36 cellular contexts compared by ENCODE assay signal in the genomic region with DNA sequence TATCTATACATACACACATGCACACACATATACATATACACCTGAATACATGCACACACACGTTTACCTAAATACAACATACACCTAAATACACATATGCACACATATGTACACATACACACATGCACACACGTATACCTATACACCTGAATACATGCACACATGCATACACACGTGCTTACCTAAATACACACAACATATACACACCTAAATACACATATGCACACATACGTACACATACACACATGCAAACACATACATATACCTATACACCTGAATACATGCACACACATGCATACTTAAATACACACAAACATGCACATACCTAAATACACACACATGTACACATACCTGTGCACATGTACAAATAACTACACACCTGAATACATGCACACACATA.
"Had no signal": no experiment of that assay in that cellular context is flagged by ENCODE, and none has a peak within 500 bp of the region (broad histone marks: within the 10 kb centered on the region; RNA-seq: fewer than 3 reads in every experiment).

No MANE protein-coding gene starts in this region.

- H3K36me3 Mint-ChIP-seq: activated CD4-positive, alpha-beta memory T cell treated with anti-CD3 and anti-CD28 coated beads for 36 hours; activated naive CD4-positive, alpha-beta T cell treated with anti-CD3 and anti-CD28 coated beads, Interleukin-2, amount 10 ng/mL, durations not matched to agents 7 days and 5 days; activated naive CD8-positive, alpha-beta T cell treated with anti-CD3 and anti-CD28 coated beads, Interleukin-2, amount 10 ng/mL, durations not matched to agents 7 days and 5 days had no signal

- H3K36me3 ChIP-seq: cardiac muscle cell had no signal

- H3K27ac Mint-ChIP-seq: activated CD4-positive, alpha-beta memory T cell treated with anti-CD3 and anti-CD28 coated beads for 36 hours; activated CD4-positive, alpha-beta T cell treated with anti-CD3 and anti-CD28 coated beads for 36 hours; activated CD4-positive, alpha-beta T cell treated with anti-CD3 and anti-CD28 coated beads, Interleukin-2, amount 10 ng/mL, durations not matched to agents 7 days and 5 days; activated CD8-positive, alpha-beta T cell treated with anti-CD3 and anti-CD28 coated beads for 36 hours; activated naive CD4-positive, alpha-beta T cell treated with anti-CD3 and anti-CD28 coated beads, Interleukin-2, amount 10 ng/mL, durations not matched to agents 7 days and 5 days; activated naive CD4-positive, alpha-beta T cell treated with anti-CD3 and anti-CD28 coated beads, Interleukin-2, amount 50 U/mL, for 24 hours; activated naive CD8-positive, alpha-beta T cell; activated naive CD8-positive, alpha-beta T cell treated with anti-CD3 and anti-CD28 coated beads, Interleukin-2, amount 10 ng/mL, durations not matched to agents 7 days and 5 days; activated naive CD8-positive, alpha-beta T cell treated with anti-CD3 and anti-CD28 coated beads, Interleukin-2, amount 50 U/mL, for 24 hours; activated T-cell treated with anti-CD3 and anti-CD28 coated beads, Interleukin-2, amount 50 U/mL, for 72 hours; activated T-helper 1 cell treated with anti-CD3 and anti-CD28 coated beads, Interleukin-12 subunit alpha, Interleukin-12 subunit beta, Interleukin-2, Interleukin-4 antibody, amounts not matched to agents 30 ng/mL and 10 ng/mL and 1 ng/mL, durations not matched to agents 14 hours and 24 hours and 36 hours; activated T-helper 17 cell treated with anti-CD3 and anti-CD28 coated beads, Interleukin-2, amount 50 U/mL, for 72 hours; T-helper 1 cell treated with Interleukin-12 subunit alpha and Interleukin-12 subunit beta and Interleukin-4 antibody, amounts not matched to agents 30 μg/mL and 1 μg/mL, for 36 hours; T-helper 2 cell treated with Interferon-gamma antibody and Interleukin-4, amounts not matched to agents 5 μg/mL and 100 μg/mL, for 36 hours had no signal

- H3K4me1 ChIP-seq: ascending aorta had no signal

- H3K4me3 ChIP-seq: ascending aorta, cardiac muscle cell had no signal

- H3K27ac ChIP-seq: ascending aorta, cardiac muscle cell, VCaP had no signal

- ATAC-seq: activated CD4-positive, alpha-beta T cell treated with anti-CD3 and anti-CD28 coated beads for 36 hours; activated CD4-positive, CD25-positive, alpha-beta regulatory T cell treated with anti-CD3 and anti-CD28 coated beads, Interleukin-2, amount 50 U/mL, for 24 hours; activated CD8-positive, alpha-beta T cell treated with anti-CD3 and anti-CD28 coated beads for 36 hours; activated naive CD8-positive, alpha-beta T cell treated with anti-CD3 and anti-CD28 coated beads, Interleukin-2, amount 50 U/mL, for 24 hours; activated T-cell treated with anti-CD3 and anti-CD28 coated beads, Interleukin-2, amount 50 U/mL, for 4 hours; activated T-cell treated with anti-CD3 and anti-CD28 coated beads, Interleukin-2, amount 50 U/mL, for 72 hours; activated T-helper 17 cell treated with anti-CD3 and anti-CD28 coated beads, Interleukin-2, amount 50 U/mL, for 72 hours had no signal

- H3K27me3 Mint-ChIP-seq: activated CD4-positive, alpha-beta memory T cell treated with anti-CD3 and anti-CD28 coated beads for 36 hours; activated CD4-positive, alpha-beta T cell treated with anti-CD3 and anti-CD28 coated beads for 36 hours; activated CD4-positive, alpha-beta T cell treated with anti-CD3 and anti-CD28 coated beads, Interleukin-2, amount 10 ng/mL, durations not matched to agents 7 days and 5 days; activated CD8-positive, alpha-beta T cell treated with anti-CD3 and anti-CD28 coated beads for 36 hours; activated naive CD4-positive, alpha-beta T cell treated with anti-CD3 and anti-CD28 coated beads, Interleukin-2, amount 10 ng/mL, durations not matched to agents 7 days and 5 days; activated naive CD4-positive, alpha-beta T cell treated with anti-CD3 and anti-CD28 coated beads, Interleukin-2, amount 50 U/mL, for 24 hours; activated naive CD8-positive, alpha-beta T cell treated with anti-CD3 and anti-CD28 coated beads, Interleukin-2, amount 10 ng/mL, durations not matched to agents 7 days and 5 days; activated naive CD8-positive, alpha-beta T cell treated with anti-CD3 and anti-CD28 coated beads, Interleukin-2, amount 50 U/mL, for 24 hours; activated T-helper 17 cell treated with anti-CD3 and anti-CD28 coated beads, Interleukin-2, amount 50 U/mL, for 72 hours; brain; central memory CD8-positive, alpha-beta T cell had no signal

- H3K27me3 ChIP-seq: ascending aorta, cardiac muscle cell had no signal

- H3K4me3 Mint-ChIP-seq: activated CD4-positive, alpha-beta memory T cell treated with anti-CD3 and anti-CD28 coated beads for 36 hours; activated CD4-positive, alpha-beta T cell treated with anti-CD3 and anti-CD28 coated beads for 36 hours; activated CD4-positive, alpha-beta T cell treated with anti-CD3 and anti-CD28 coated beads, Interleukin-2, amount 10 ng/mL, durations not matched to agents 7 days and 5 days; activated CD8-positive, alpha-beta T cell treated with anti-CD3 and anti-CD28 coated beads for 36 hours; activated naive CD4-positive, alpha-beta T cell treated with anti-CD3 and anti-CD28 coated beads, Interleukin-2, amount 10 ng/mL, durations not matched to agents 7 days and 5 days; activated naive CD4-positive, alpha-beta T cell treated with anti-CD3 and anti-CD28 coated beads, Interleukin-2, amount 50 U/mL, for 24 hours; activated naive CD8-positive, alpha-beta T cell; activated naive CD8-positive, alpha-beta T cell treated with anti-CD3 and anti-CD28 coated beads, Interleukin-2, amount 10 ng/mL, durations not matched to agents 7 days and 5 days; activated naive CD8-positive, alpha-beta T cell treated with anti-CD3 and anti-CD28 coated beads, Interleukin-2, amount 50 U/mL, for 24 hours; activated T-cell treated with anti-CD3 and anti-CD28 coated beads, Interleukin-2, amount 50 U/mL, for 4 hours; activated T-cell treated with anti-CD3 and anti-CD28 coated beads, Interleukin-2, amount 50 U/mL, for 72 hours; activated T-helper 1 cell treated with anti-CD3 and anti-CD28 coated beads, Interleukin-12 subunit alpha, Interleukin-12 subunit beta, Interleukin-2, Interleukin-4 antibody, amounts not matched to agents 30 ng/mL and 10 ng/mL and 1 ng/mL, durations not matched to agents 14 hours and 24 hours and 36 hours; activated T-helper 17 cell treated with anti-CD3 and anti-CD28 coated beads, Interleukin-2, amount 50 U/mL, for 72 hours; brain; central memory CD8-positive, alpha-beta T cell; T-helper 1 cell treated with Interleukin-12 subunit alpha and Interleukin-12 subunit beta and Interleukin-4 antibody, amounts not matched to agents 30 μg/mL and 1 μg/mL, for 36 hours; T-helper 2 cell treated with Interferon-gamma antibody and Interleukin-4, amounts not matched to agents 5 μg/mL and 100 μg/mL, for 36 hours had no signal

- H3K4me1 Mint-ChIP-seq: activated CD4-positive, alpha-beta T cell treated with anti-CD3 and anti-CD28 coated beads for 36 hours; activated CD4-positive, alpha-beta T cell treated with anti-CD3 and anti-CD28 coated beads, Interleukin-2, amount 10 ng/mL, durations not matched to agents 7 days and 5 days; activated naive CD4-positive, alpha-beta T cell treated with anti-CD3 and anti-CD28 coated beads, Interleukin-2, amount 10 ng/mL, durations not matched to agents 7 days and 5 days; activated naive CD4-positive, alpha-beta T cell treated with anti-CD3 and anti-CD28 coated beads, Interleukin-2, amount 50 U/mL, for 24 hours; activated naive CD8-positive, alpha-beta T cell treated with anti-CD3 and anti-CD28 coated beads, Interleukin-2, amount 10 ng/mL, durations not matched to agents 7 days and 5 days; activated naive CD8-positive, alpha-beta T cell treated with anti-CD3 and anti-CD28 coated beads, Interleukin-2, amount 50 U/mL, for 24 hours; activated T-helper 17 cell treated with anti-CD3 and anti-CD28 coated beads, Interleukin-2, amount 50 U/mL, for 72 hours; central memory CD8-positive, alpha-beta T cell had no signal

- DNase-seq: activated CD4-positive, alpha-beta memory T cell treated with anti-CD3 and anti-CD28 coated beads for 36 hours; activated CD4-positive, alpha-beta T cell treated with anti-CD3 and anti-CD28 coated beads for 1 hour; activated CD4-positive, alpha-beta T cell treated with anti-CD3 and anti-CD28 coated beads for 36 hours; activated CD4-positive, alpha-beta T cell treated with anti-CD3 and anti-CD28 coated beads for 48 hours; activated CD4-positive, alpha-beta T cell treated with anti-CD3 and anti-CD28 coated beads, Interleukin-2, amount 10 ng/mL, durations not matched to agents 7 days and 5 days; activated CD4-positive, CD25-positive, alpha-beta regulatory T cell; activated CD8-positive, alpha-beta memory T cell treated with anti-CD3 and anti-CD28 coated beads, Interleukin-2, amount 50 U/mL, for 4 hours; activated CD8-positive, alpha-beta T cell treated with anti-CD3 and anti-CD28 coated beads for 36 hours; activated gamma-delta T cell; activated naive CD4-positive, alpha-beta T cell treated with anti-CD3 and anti-CD28 coated beads, Interleukin-2, amount 10 ng/mL, durations not matched to agents 7 days and 5 days; activated naive CD4-positive, alpha-beta T cell treated with Interleukin-2 at 50 U/mL for 16 hours; activated naive CD8-positive, alpha-beta T cell treated with anti-CD3 and anti-CD28 coated beads, Interleukin-2, amount 10 ng/mL, durations not matched to agents 7 days and 5 days; activated naive CD8-positive, alpha-beta T cell treated with anti-CD3 and anti-CD28 coated beads, Interleukin-2, amount 50 U/mL, for 24 hours; activated T-cell treated with anti-CD3 and anti-CD28 coated beads for 4 hours; activated T-cell treated with anti-CD3 and anti-CD28 coated beads, Interleukin-2, amount 50 U/mL, for 1 hour; activated T-cell treated with anti-CD3 and anti-CD28 coated beads, Interleukin-2, amount 50 U/mL, for 4 hours; activated T-cell treated with anti-CD3 and anti-CD28 coated beads, Interleukin-2, amount 50 U/mL, for 72 hours; amygdala; cerebellar nuclear complex; SW 1271; T-helper 1 cell; T-helper 2 cell; T-helper 9 cell had no signal

- FAIRE-seq: TTC549 had no signal
